Comparison of ENCODE assay signal across 8 cellular contexts in the genomic region with DNA sequence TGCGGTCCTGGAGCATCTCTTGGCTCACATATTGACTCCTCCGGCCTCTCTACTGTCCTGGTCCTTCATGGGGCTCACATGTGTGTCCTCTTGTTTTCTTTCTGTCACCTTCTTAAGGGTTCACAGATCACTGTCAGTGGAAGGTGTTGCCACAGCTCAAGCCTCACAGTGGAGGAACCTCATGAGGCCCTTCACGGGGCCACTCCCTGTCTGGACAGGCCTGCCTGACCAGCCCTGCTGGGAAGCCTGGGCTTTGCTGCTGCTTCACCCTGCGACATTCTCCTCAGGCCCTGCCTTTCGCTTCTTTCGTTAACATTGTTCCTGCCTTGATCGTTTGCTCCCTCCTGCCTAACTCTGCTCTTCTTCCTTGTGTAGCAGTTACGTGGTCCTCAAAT. TPM values are rescaled to one million over a fixed set of nuclear protein-coding genes. Genes with fewer than 3 reads are reported as not detected.
A peak's percentile ranks its signal among the peaks of the same experiment; 100 is the strongest.
DNase-seq lines count a peak whose midpoint lies in the region; ATAC-seq, FAIRE-seq and TF ChIP-seq lines count a peak whose summit lies in the region.

No MANE protein-coding gene starts in this region.

- H3K4me1 Mint-ChIP-seq in activated T-helper 17 cell treated with anti-CD3 and anti-CD28 coated beads, Interleukin-2, amount 50 U/mL, for 72 hours: peaks cover 10% of the 10 kb centered on the region
- peaks cover 34 to 43% of the 10 kb centered on the region in 2 donors for H3K4me1 Mint-ChIP-seq in immature natural killer cell
- peaks cover 58% of the 10 kb centered on the region for H3K4me1 Mint-ChIP-seq in stimulated activated naive CD8-positive, alpha-beta T cell treated with anti-CD3 and anti-CD28 coated beads, Interleukin-15, amount 100 ng/mL, for 72 hours

- H3K27ac Mint-ChIP-seq in activated T-helper 17 cell treated with anti-CD3 and anti-CD28 coated beads, Interleukin-2, amount 50 U/mL, for 72 hours: peak overlapping the region; percentile 93
- peak overlapping the region; percentile 88 to 97 (median 92) for H3K27ac Mint-ChIP-seq in immature natural killer cell
- H3K27ac Mint-ChIP-seq in stimulated activated naive CD8-positive, alpha-beta T cell treated with anti-CD3 and anti-CD28 coated beads, Interleukin-15, amount 100 ng/mL, for 72 hours: peak overlapping the region; percentile 0 to 79

- no peak for FAIRE-seq in GM12892 (lab: Jason Lieb, UNC)

- DNase-seq in HPDE6-E6E7 (ENCODE audit: extremely low spot score): peak; percentile 48
- DNase-seq in immature natural killer cell: peak in 2 of 3 donors; percentile 10 to 13
- DNase-seq in stimulated activated naive CD8-positive, alpha-beta T cell treated with anti-CD3 and anti-CD28 coated beads, Interleukin-15, amount 100 ng/mL, for 72 hours: no peak
- no peak for DNase-seq in NCI-H510A treated with DMSO at 0.1 percent for 48 hours (lab: John Stamatoyannopoulos, UW)
- DNase-seq in GM12892 (ENCODE audit: insufficient read length): no peak

- ATAC-seq in activated T-helper 17 cell treated with anti-CD3 and anti-CD28 coated beads, Interleukin-2, amount 50 U/mL, for 72 hours (replicated peaks): peak; percentile 11
- no peak for ATAC-seq in stimulated activated naive CD8-positive, alpha-beta T cell treated with anti-CD3 and anti-CD28 coated beads, Interleukin-15, amount 100 ng/mL, for 72 hours
- ATAC-seq in HG03457 (IDR thresholded peaks at IDR 0.05; ENCODE audit: unreplicated experiment) (no peak), GM21576 (IDR thresholded peaks at IDR 0.05; ENCODE audit: unreplicated experiment) (no peak)

- H3K27me3 Mint-ChIP-seq in activated T-helper 17 cell treated with anti-CD3 and anti-CD28 coated beads, Interleukin-2, amount 50 U/mL, for 72 hours: no peaks in the 10 kb centered on the region
- H3K27me3 Mint-ChIP-seq in immature natural killer cell (ENCODE audit: low read depth in 3 of 3): peaks cover 3 to 9% (median 4%) of the 10 kb centered on the region in 3 donors
- H3K27me3 Mint-ChIP-seq in stimulated activated naive CD8-positive, alpha-beta T cell treated with anti-CD3 and anti-CD28 coated beads, Interleukin-15, amount 100 ng/mL, for 72 hours: no peaks in the 10 kb centered on the region

- peak overlapping the region; percentile 59 for H3K4me3 Mint-ChIP-seq in activated T-helper 17 cell treated with anti-CD3 and anti-CD28 coated beads, Interleukin-2, amount 50 U/mL, for 72 hours
- peak overlapping the region; percentile 75 to 86 (median 81) for H3K4me3 Mint-ChIP-seq in immature natural killer cell
- peak overlapping the region; percentile 81 to 86 for H3K4me3 Mint-ChIP-seq in stimulated activated naive CD8-positive, alpha-beta T cell treated with anti-CD3 and anti-CD28 coated beads, Interleukin-15, amount 100 ng/mL, for 72 hours

- H3K36me3 Mint-ChIP-seq in activated T-helper 17 cell treated with anti-CD3 and anti-CD28 coated beads, Interleukin-2, amount 50 U/mL, for 72 hours (ENCODE audit: low read depth): peaks cover 33% of the 10 kb centered on the region
- H3K36me3 Mint-ChIP-seq in immature natural killer cell: peaks cover under 1 to 8% (median 1%) of the 10 kb centered on the region in 3 donors

- H3K9me3 Mint-ChIP-seq in activated T-helper 17 cell treated with anti-CD3 and anti-CD28 coated beads, Interleukin-2, amount 50 U/mL, for 72 hours: no peaks in the 10 kb centered on the region
- no peaks in the 10 kb centered on the region for H3K9me3 Mint-ChIP-seq in immature natural killer cell
- H3K9me3 Mint-ChIP-seq in stimulated activated naive CD8-positive, alpha-beta T cell treated with anti-CD3 and anti-CD28 coated beads, Interleukin-15, amount 100 ng/mL, for 72 hours: no peaks in the 10 kb centered on the region

- no peak for TF ChIP-seq POLR2A in GM12892 (IDR thresholded peaks at IDR 0.05; ENCODE audit: low read depth, low read length)

RNA-seq across cellular contexts. Expression of gene WDR45B, which starts 56.0 kb away (rescaled TPM):
- 100 to 1,000 TPM in 1 of 2 donors, 10 to 100 TPM in 1; 66.0 to 204 TPM for total RNA-seq in activated T-helper 17 cell treated with anti-CD3 and anti-CD28 coated beads, Interleukin-2, amount 50 U/mL, for 72 hours
- polyA plus RNA-seq in immature natural killer cell: 10 to 100 TPM; 34.3 to 65.5 (median 48.9) TPM
- 36.7 TPM for polyA plus RNA-seq in GM12892 (2012; ENCODE audit: missing spikeins)

Comparison
In these comparisons a context has a peak if more than half of its experiments do, and no peak if none do; other contexts are left out.
1. DNase-seq: peak in HPDE6-E6E7 (single experiment) and immature natural killer cell (2 of 3); none in stimulated activated naive CD8-positive, alpha-beta T cell treated with anti-CD3 and anti-CD28 coated beads, Interleukin-15, amount 100 ng/mL, for 72 hours (0 of 2), NCI-H510A treated with DMSO at 0.1 percent for 48 hours (single experiment) and GM12892 (single experiment).
2. H3K27ac Mint-ChIP-seq: peak in every context shown above with its lines; median percentile 93 in activated T-helper 17 cell treated with anti-CD3 and anti-CD28 coated beads, Interleukin-2, amount 50 U/mL, for 72 hours; 92 in immature natural killer cell; 40 in stimulated activated naive CD8-positive, alpha-beta T cell treated with anti-CD3 and anti-CD28 coated beads, Interleukin-15, amount 100 ng/mL, for 72 hours.
3. Peak in every context shown above with its lines, with median percentiles within 50 percentile points of each other: H3K4me3 Mint-ChIP-seq.